In the genomic region with DNA sequence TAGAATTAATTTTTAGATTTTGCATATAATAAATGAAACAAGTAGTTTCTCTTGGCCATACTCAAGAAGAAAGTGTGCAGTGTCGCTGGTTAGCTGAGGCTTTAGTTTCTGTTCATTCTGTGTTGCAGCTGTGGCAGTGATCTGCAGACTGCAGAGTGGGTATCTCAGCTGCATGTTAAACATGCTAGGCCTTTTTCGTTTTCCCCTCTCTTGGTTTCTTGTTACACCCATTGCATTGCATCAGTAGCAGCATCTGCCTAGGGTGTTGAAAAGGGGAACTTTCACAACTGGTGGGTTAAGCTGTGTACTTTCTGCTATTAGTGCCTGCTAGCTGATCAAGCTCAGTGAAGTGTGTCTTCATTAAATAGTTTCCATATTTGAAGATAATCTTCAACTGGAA, we compare ENCODE assay signal across 8 cellular contexts. TPM values are rescaled to one million over a fixed set of nuclear protein-coding genes. Genes with fewer than 3 reads are reported as not detected.
DNase-seq lines count a peak whose midpoint lies in the region; ATAC-seq and TF ChIP-seq lines count a peak whose summit lies in the region.

No MANE protein-coding gene starts in this region.

- H3K4me1 ChIP-seq in neuronal stem cell (ENCODE audit: control insufficient read depth in 2 of 2, insufficient read depth in 1 of 2, low read depth in 1 of 2, low read length in 2 of 2) (peaks cover 3 to 8% of the 10 kb centered on the region in 2 donors), endodermal cell (ENCODE audit: control insufficient read depth, insufficient read depth, low read length) (no peaks in the 10 kb centered on the region), aorta (ENCODE audit: control insufficient read depth in 1 of 2, insufficient read depth in 2 of 2, low read length in 2 of 2) (peaks cover 5 to 11% of the 10 kb centered on the region in 2 donors)

- H3K23ac ChIP-seq in neuronal stem cell (ENCODE audit: low read depth, low read length, poor library complexity) = no peak overlapping the region

- no peak overlapping the region for H3K4me3 Mint-ChIP-seq in endodermal cell

- no peak overlapping the region for H3K4ac ChIP-seq in neuronal stem cell (ENCODE audit: low read length)

- no peak overlapping the region for H3K4me2 ChIP-seq in neuronal stem cell (ENCODE audit: insufficient read depth, low read length, poor library complexity, severe bottlenecking)

- H2BK120ac ChIP-seq in neuronal stem cell (ENCODE audit: low read depth, low read length) = no peak overlapping the region

- no peaks in the 10 kb centered on the region for H3K9me3 Mint-ChIP-seq in endodermal cell

- no peak overlapping the region for H4K8ac ChIP-seq in neuronal stem cell (ENCODE audit: low read depth, low read length)

- peak; percentile 99 for ATAC-seq in GM18520 (IDR thresholded peaks at IDR 0.05; ENCODE audit: unreplicated experiment)
- peak; percentile 99 for ATAC-seq in HG02571 (IDR thresholded peaks at IDR 0.05; ENCODE audit: unreplicated experiment)
- ATAC-seq in aorta (ENCODE audit: low FRiP score) = no peak

- H2BK15ac ChIP-seq in neuronal stem cell (ENCODE audit: low read length) = no peak overlapping the region

- peaks cover 10 to 100% of the 10 kb centered on the region in 2 donors for H3K36me3 ChIP-seq in neuronal stem cell (replicated peaks in 1 of 2; ENCODE audit: control insufficient read depth in 2 of 2, insufficient read depth in 2 of 2, low read length in 2 of 2)
- H3K36me3 ChIP-seq in endodermal cell (ENCODE audit: control insufficient read depth, insufficient read depth, low read length) = peaks cover 25% of the 10 kb centered on the region
- peaks cover 3 to 5% of the 10 kb centered on the region in 2 donors for H3K36me3 ChIP-seq in aorta (ENCODE audit: control insufficient read depth in 1 of 2, insufficient read depth in 2 of 2, low read length in 1 of 2)

- no peak overlapping the region for H2AFZ ChIP-seq in neuronal stem cell (ENCODE audit: low read length)

- no peak overlapping the region for H2BK12ac ChIP-seq in neuronal stem cell (ENCODE audit: low read length)

- intact Hi-C loops in lower leg skin (cut with DNase I; ENCODE audit: low total_unique reads) = loop anchor here (2.0 kb wide), 1 partner anchor 57 kb away; no protein-coding TSS in a partner anchor
- intact Hi-C loops in aorta (cut with DNase I) = loop anchor here in 1 of 2 donors (5.0 kb wide), 1 partner anchor 220 kb away; no protein-coding TSS in a partner anchor

- no peak overlapping the region for H3K4me3 ChIP-seq in fibroblast of pulmonary artery (replicated peaks; ENCODE audit: low read depth, low read length)
- no peak overlapping the region for H3K4me3 ChIP-seq in lower leg skin (ENCODE audit: low read depth, poor library complexity, severe bottlenecking)
- no peak overlapping the region for H3K4me3 ChIP-seq in neuronal stem cell (ENCODE audit: low read length in 2 of 2)
- no peak overlapping the region for H3K4me3 ChIP-seq in endodermal cell (ENCODE audit: low read length)
- H3K4me3 ChIP-seq in aorta (ENCODE audit: low read length in 2 of 2) = no peak overlapping the region

- no peaks in the 10 kb centered on the region for H3K9me3 ChIP-seq in neuronal stem cell (replicated peaks in 1 of 2; ENCODE audit: control insufficient read depth in 2 of 2, insufficient read depth in 1 of 2, low read depth in 1 of 2, low read length in 2 of 2)
- H3K9me3 ChIP-seq in endodermal cell (ENCODE audit: control insufficient read depth, low read length) = no peaks in the 10 kb centered on the region
- H3K9me3 ChIP-seq in aorta (ENCODE audit: control insufficient read depth, low read length) = no peaks in the 10 kb centered on the region

- H3K27me3 Mint-ChIP-seq in endodermal cell (ENCODE audit: insufficient read depth) = no peaks in the 10 kb centered on the region

- H3K9ac ChIP-seq in neuronal stem cell (ENCODE audit: low read depth, low read length, poor library complexity) (no peak overlapping the region), endodermal cell (ENCODE audit: extremely low read depth, low read length, poor library complexity, severe bottlenecking) (no peak overlapping the region)

- TF ChIP-seq CTCF in fibroblast of pulmonary artery (IDR thresholded peaks at IDR 0.05; ENCODE audit: low read length, missing control alignments) (no peak), lower leg skin (IDR thresholded peaks at IDR 0.05) (no peak), endodermal cell (conservative IDR thresholded peaks at IDR 0.05) (no peak)

- no peak overlapping the region for H4K91ac ChIP-seq in neuronal stem cell (ENCODE audit: low read depth, low read length, poor library complexity)

- H3K36me3 Mint-ChIP-seq in endodermal cell (ENCODE audit: low read depth) = peaks cover 25% of the 10 kb centered on the region

- TF ChIP-seq POLR2A in lower leg skin (IDR thresholded peaks at IDR 0.05) = no peak

- no peaks in the 10 kb centered on the region for H3K27me3 ChIP-seq in neuronal stem cell (ENCODE audit: control insufficient read depth in 3 of 3, insufficient read depth in 3 of 3, low read depth in 1 of 3, low read length in 3 of 3)
- H3K27me3 ChIP-seq in endodermal cell (ENCODE audit: control insufficient read depth, insufficient read depth, low read length, poor library complexity, severe bottlenecking) = no peaks in the 10 kb centered on the region
- no peaks in the 10 kb centered on the region for H3K27me3 ChIP-seq in aorta (ENCODE audit: control insufficient read depth in 1 of 2, insufficient read depth in 2 of 2, low read length in 1 of 2)

- H3K18ac ChIP-seq in neuronal stem cell (ENCODE audit: low read length) = no peak overlapping the region

- 68 to 71% methylated on average over 2 of the region's 2 CpGs for WGBS in lower leg skin, 2 donors
- WGBS in neuronal stem cell (ENCODE audit: extremely low coverage in 2 of 2, insufficient read length in 2 of 2, insufficient replicate concordance in 1 of 2), 2 donors = no CpG with 5 or more reads among the region's 2 CpGs
- 88% methylated on average over 2 of the region's 2 CpGs; no CpG with 5 or more reads in 1 of the 2 experiments for WGBS in endodermal cell (ENCODE audit: insufficient coverage in 1 of 2, insufficient read length in 1 of 2), 2 experiments
- 31 to 39% methylated on average over 2 of the region's 2 CpGs for WGBS in aorta, 2 donors

- peaks cover 5% of the 10 kb centered on the region for H3K79me1 ChIP-seq in neuronal stem cell (ENCODE audit: low read depth, low read length)

- H3K4me1 Mint-ChIP-seq in endodermal cell = peaks cover 15% of the 10 kb centered on the region

- no peak overlapping the region for H3K14ac ChIP-seq in neuronal stem cell (ENCODE audit: low read length)

- H2AK5ac ChIP-seq in neuronal stem cell (ENCODE audit: low read depth, low read length) = no peak overlapping the region

- DNase-seq in MV-4-11 (lab: John Stamatoyannopoulos, UW) = peak; percentile 98
- peak; percentile 50 for DNase-seq in fibroblast of pulmonary artery (ENCODE audit: low read depth)
- no peak for DNase-seq in lower leg skin (ENCODE audit: low spot score in 2 of 2)
- no peak for DNase-seq in neuronal stem cell (ENCODE audit: low spot score)
- DNase-seq in endodermal cell = no peak
- DNase-seq in aorta = no peak

- no peak overlapping the region for H2BK5ac ChIP-seq in neuronal stem cell (ENCODE audit: low read length)

- H3K27ac Mint-ChIP-seq in endodermal cell = no peak overlapping the region

- H3K27ac ChIP-seq in neuronal stem cell (replicated peaks; ENCODE audit: low read length) (no peak overlapping the region), endodermal cell (ENCODE audit: low read depth, low read length) (no peak overlapping the region), aorta (ENCODE audit: low read depth in 1 of 2, low read length in 2 of 2) (no peak overlapping the region)

RNA-seq across cellular contexts. Expression of gene ACSL3, which starts 51.3 kb away (rescaled TPM):
- total RNA-seq in lower leg skin = 100 to 1,000 TPM in 1 of 4 donors, 10 to 100 TPM in 3; 32.6 to 132 (median 69.6) TPM
- polyA plus RNA-seq in neuronal stem cell (2013, experiment 1 of 2) = 64.8 TPM
- 66.0 TPM for polyA plus RNA-seq in neuronal stem cell (2013, experiment 2 of 2)
- 10 to 100 TPM; 65.2 to 65.7 TPM for total RNA-seq in endodermal cell
- 73.4 TPM for polyA plus RNA-seq in endodermal cell (2013, experiment 1 of 2)
- 77.9 TPM for polyA plus RNA-seq in endodermal cell (2013, experiment 2 of 2)
- total RNA-seq in aorta = 10 to 100 TPM; 66.5 to 69.0 TPM
- 10 to 100 TPM; 14.0 to 39.4 TPM for polyA plus RNA-seq in aorta

Comparison
In these comparisons a context has a peak if more than half of its experiments do, and no peak if none do; other contexts are left out.
1. DNase-seq: peak in MV-4-11 (single experiment) and fibroblast of pulmonary artery (single experiment); none in lower leg skin (0 of 2), neuronal stem cell (single experiment), endodermal cell (single experiment) and aorta (0 of 2).